In genomic region chr11:125170001-125170405, GRCh38 we compare ENCODE assay signal across 12 cellular contexts. TPM values are rescaled to one million over a fixed set of nuclear protein-coding genes. Genes with fewer than 3 reads are reported as not detected.
DNase-seq lines count a peak whose midpoint lies in the region; ATAC-seq and TF ChIP-seq lines count a peak whose summit lies in the region.
"Had no signal": no experiment of that assay in that cellular context is flagged by ENCODE, and none has a peak within 500 bp of the region (broad histone marks: within the 10 kb centered on the region; RNA-seq: fewer than 3 reads in every experiment).

No MANE protein-coding gene starts in this region.

- in situ Hi-C loops in gastrocnemius medialis (cut with MboI; ENCODE audit: low sequenced_read_pairs in 4 of 4): no loop called here

- H3K27ac Mint-ChIP-seq in activated naive CD4-positive, alpha-beta T cell treated with anti-CD3 and anti-CD28 coated beads for 36 hours: no peak overlapping the region
- H3K27ac Mint-ChIP-seq in activated naive CD8-positive, alpha-beta T cell treated with anti-CD3 and anti-CD28 coated beads for 36 hours: no peak overlapping the region
- H3K27ac Mint-ChIP-seq: activated naive CD4-positive, alpha-beta T cell treated with anti-CD3 and anti-CD28 coated beads, Interleukin-2, amount 50 U/mL, for 24 hours; B cell had no signal

- H3K27me3 ChIP-seq in H7 (ENCODE audit: control insufficient read depth, insufficient read depth, low read length) (peaks cover 49% of the 10 kb centered on the region), iPS-20b (ENCODE audit: insufficient read depth, low read length) (peaks cover 62% of the 10 kb centered on the region), gastrocnemius medialis (no peaks in the 10 kb centered on the region)

- no peaks in the 10 kb centered on the region for H3K36me3 ChIP-seq in H7 (replicated peaks; ENCODE audit: control insufficient read depth, insufficient read depth, low read length)
- no peaks in the 10 kb centered on the region for H3K36me3 ChIP-seq in iPS-20b (ENCODE audit: insufficient read depth, low read depth, low read length)
- no peaks in the 10 kb centered on the region for H3K36me3 ChIP-seq in gastrocnemius medialis

- no peaks in the 10 kb centered on the region for H3K36me3 Mint-ChIP-seq in activated naive CD4-positive, alpha-beta T cell treated with anti-CD3 and anti-CD28 coated beads for 36 hours (ENCODE audit: low read depth)
- H3K36me3 Mint-ChIP-seq in activated naive CD8-positive, alpha-beta T cell treated with anti-CD3 and anti-CD28 coated beads for 36 hours: no peaks in the 10 kb centered on the region

- peak overlapping the region; percentile 40; the same call in 1 of the 2 replicates for H3K9ac ChIP-seq in iPS-20b (ENCODE audit: low read depth, low read length)

- DNase-seq in H7 (peak; percentile 60), choroid plexus epithelial cell (ENCODE audit: low read depth) (peak; percentile 69), gastrocnemius medialis (no peak), HuH-7 (ENCODE audit: low spot score) (no peak), T-helper 2 cell (no peak)
- DNase-seq in activated naive CD4-positive, alpha-beta T cell treated with anti-CD3 and anti-CD28 coated beads for 36 hours: no peak
- DNase-seq in activated naive CD8-positive, alpha-beta T cell treated with anti-CD3 and anti-CD28 coated beads for 36 hours: no peak
- DNase-seq: activated CD4-positive, alpha-beta T cell treated with anti-CD3 and anti-CD28 coated beads for 4 hours; SIG-M5 had no signal

- H3K4me3 ChIP-seq in H7 (ENCODE audit: insufficient read depth, low read depth, low read length): no peak overlapping the region
- H3K4me3 ChIP-seq in choroid plexus epithelial cell (ENCODE audit: low read depth, low read length): peak overlapping the region; percentile 30
- peak overlapping the region; percentile 12; the same call in 1 of the 2 replicates for H3K4me3 ChIP-seq in iPS-20b (ENCODE audit: low read length)
- H3K4me3 ChIP-seq in gastrocnemius medialis: peak overlapping the region in 2 of 4 donors; percentile 24 to 43

- ATAC-seq in gastrocnemius medialis: no peak

- peaks cover 37% of the 10 kb centered on the region; the same call in 1 of the 2 replicates for H3K4me1 ChIP-seq in iPS-20b (ENCODE audit: insufficient read depth, low read length)
- peaks cover 46 to 49% of the 10 kb centered on the region in 2 donors for H3K4me1 ChIP-seq in gastrocnemius medialis

- no peaks in the 10 kb centered on the region for H3K9me3 ChIP-seq in iPS-20b (ENCODE audit: insufficient read depth, low read depth, low read length)
- no peaks in the 10 kb centered on the region for H3K9me3 ChIP-seq in gastrocnemius medialis

- H3K4me3 Mint-ChIP-seq in activated naive CD4-positive, alpha-beta T cell treated with anti-CD3 and anti-CD28 coated beads for 36 hours: no peak overlapping the region
- no peak overlapping the region for H3K4me3 Mint-ChIP-seq in activated naive CD8-positive, alpha-beta T cell treated with anti-CD3 and anti-CD28 coated beads for 36 hours
- H3K4me3 Mint-ChIP-seq: activated naive CD4-positive, alpha-beta T cell treated with anti-CD3 and anti-CD28 coated beads, Interleukin-2, amount 50 U/mL, for 24 hours; B cell had no signal

- TF ChIP-seq CTCF in choroid plexus epithelial cell (conservative IDR thresholded peaks at IDR 0.05; ENCODE audit: low read depth, low read length) (no peak), gastrocnemius medialis (IDR thresholded peaks at IDR 0.05 in 4 of 5, conservative IDR thresholded peaks at IDR 0.05 in 1 of 5) (no peak)

- intact Hi-C loops in gastrocnemius medialis (cut with DNase I; ENCODE audit: low total_unique reads): no loop called here
- intact Hi-C loops in activated naive CD4-positive, alpha-beta T cell treated with anti-CD3 and anti-CD28 coated beads for 36 hours (cut with micrococcal nuclease): no loop called here

- TF ChIP-seq POLR2A in gastrocnemius medialis (IDR thresholded peaks at IDR 0.05): no peak

- peaks cover 10% of the 10 kb centered on the region for H3K4me1 Mint-ChIP-seq in activated naive CD4-positive, alpha-beta T cell treated with anti-CD3 and anti-CD28 coated beads for 36 hours (ENCODE audit: low read depth)
- H3K4me1 Mint-ChIP-seq in activated naive CD8-positive, alpha-beta T cell treated with anti-CD3 and anti-CD28 coated beads for 36 hours: peaks cover 10% of the 10 kb centered on the region

- no peaks in the 10 kb centered on the region for H3K9me3 Mint-ChIP-seq in activated naive CD4-positive, alpha-beta T cell treated with anti-CD3 and anti-CD28 coated beads for 36 hours
- H3K9me3 Mint-ChIP-seq in activated naive CD8-positive, alpha-beta T cell treated with anti-CD3 and anti-CD28 coated beads for 36 hours: no peaks in the 10 kb centered on the region
- H3K9me3 Mint-ChIP-seq: activated naive CD4-positive, alpha-beta T cell treated with anti-CD3 and anti-CD28 coated beads, Interleukin-2, amount 50 U/mL, for 24 hours had no signal

- peaks cover 63% of the 10 kb centered on the region for H3K27me3 Mint-ChIP-seq in activated naive CD4-positive, alpha-beta T cell treated with anti-CD3 and anti-CD28 coated beads for 36 hours (ENCODE audit: low read depth)
- H3K27me3 Mint-ChIP-seq in activated naive CD8-positive, alpha-beta T cell treated with anti-CD3 and anti-CD28 coated beads for 36 hours: peaks cover 84% of the 10 kb centered on the region

- CTCF ChIA-PET in activated naive CD4-positive, alpha-beta T cell treated with anti-CD3 and anti-CD28 coated beads for 36 hours (lab: Charles Lee): no interaction called here

- H3K27ac ChIP-seq in iPS-20b (ENCODE audit: low read length): no peak overlapping the region
- H3K27ac ChIP-seq in gastrocnemius medialis: peak overlapping the region; percentile 88 to 99 (median 91)

RNA-seq across cellular contexts. Expression of gene PKNOX2, which starts 5.5 kb away (rescaled TPM):
- total RNA-seq in H7 (2014; rRNA removed; shearing (Covaris generic)): 1.6 and 2.2 TPM in 2 replicates
- 10 to 100 TPM in 1 of 4 donors, 1 to 10 TPM in 3; 3.7 to 11.7 (median 6.0) TPM for total RNA-seq in gastrocnemius medialis
- not detected for total RNA-seq in activated naive CD4-positive, alpha-beta T cell treated with anti-CD3 and anti-CD28 coated beads for 36 hours
- total RNA-seq in activated naive CD8-positive, alpha-beta T cell treated with anti-CD3 and anti-CD28 coated beads for 36 hours: not detected
- total RNA-seq: B cell had no signal

RNA-seq across cellular contexts. Expression of gene TMEM218, which starts 58.6 kb away (rescaled TPM):
- 22.7 and 31.9 TPM in 2 replicates for total RNA-seq in H7 (2014; rRNA removed; shearing (Covaris generic))
- total RNA-seq in gastrocnemius medialis: 10 to 100 TPM in 1 of 4 donors, 1 to 10 TPM in 3; 6.3 to 11.2 (median 9.4) TPM
- total RNA-seq in activated naive CD4-positive, alpha-beta T cell treated with anti-CD3 and anti-CD28 coated beads for 36 hours: 10 to 100 TPM; 11.5 to 12.6 TPM
- total RNA-seq in activated naive CD8-positive, alpha-beta T cell treated with anti-CD3 and anti-CD28 coated beads for 36 hours: 10 to 100 TPM; 16.6 to 18.1 TPM

Comparison
In these comparisons a context has a peak if more than half of its experiments do, and no peak if none do; other contexts are left out.
1. DNase-seq: peak in H7 (single experiment) and choroid plexus epithelial cell (single experiment); none in gastrocnemius medialis (0 of 2), HuH-7 (single experiment), activated naive CD4-positive, alpha-beta T cell treated with anti-CD3 and anti-CD28 coated beads for 36 hours (single experiment), activated naive CD8-positive, alpha-beta T cell treated with anti-CD3 and anti-CD28 coated beads for 36 hours (single experiment) and T-helper 2 cell (0 of 5).